In the genomic region with DNA sequence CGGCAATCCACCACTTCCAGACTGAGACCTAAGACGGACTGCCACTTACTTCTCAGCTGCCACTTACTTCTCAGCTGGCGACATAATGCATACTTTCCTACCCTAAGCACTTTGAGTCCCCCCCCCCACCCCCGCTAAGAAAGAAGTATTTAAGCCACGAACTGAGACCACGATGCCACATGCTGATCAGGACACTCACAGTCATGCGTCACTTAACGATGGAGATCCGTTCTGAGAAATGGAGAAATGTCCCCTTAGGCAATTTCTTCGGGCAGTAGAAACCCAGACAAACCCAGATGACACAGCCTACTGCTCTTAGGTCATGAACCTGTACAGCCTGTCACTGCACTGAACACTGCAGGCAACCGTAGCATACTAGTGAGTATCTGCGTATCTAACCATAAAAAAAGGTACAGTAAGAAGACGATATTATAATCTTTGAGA, we compare ENCODE assay signal across 8 cellular contexts. TPM values are rescaled to one million over a fixed set of nuclear protein-coding genes. Genes with fewer than 3 reads are reported as not detected.
DNase-seq lines count a peak whose midpoint lies in the region; ATAC-seq, FAIRE-seq and TF ChIP-seq lines count a peak whose summit lies in the region.

No MANE protein-coding gene starts in this region.

- H3K27ac ChIP-seq in HUES64 (ENCODE audit: low read depth, low read length) = peak overlapping the region; percentile 92
- H3K27ac ChIP-seq in layer of hippocampus (ENCODE audit: low read depth, low read length) = peak overlapping the region; percentile 98

- WGBS in HUES64 = 2% methylated on average over 13 of the region's 13 CpGs

- ATAC-seq in GM21360 (IDR thresholded peaks at IDR 0.05; ENCODE audit: unreplicated experiment) = peak; percentile 31

- peak overlapping the region; percentile 84 for H3K9ac ChIP-seq in HUES64 (ENCODE audit: low read depth, low read length)

- intact Hi-C loops in posterior cingulate gyrus (cut with DNase I) = no loop called here

- H3K9me3 ChIP-seq in HUES64 (ENCODE audit: insufficient read depth, low read depth, low read length) = no peaks in the 10 kb centered on the region

- 0 out of 2 replicates have a peak, but pooled peaks cover 4% of the 10 kb centered on the region for H3K36me3 ChIP-seq in HUES64 (ENCODE audit: insufficient read depth, low read length)

- H3K4me1 ChIP-seq in HUES64 (ENCODE audit: insufficient read depth, low read length) = peaks cover 16% of the 10 kb centered on the region

- H3K4me3 ChIP-seq in HUES64 (ENCODE audit: low read length) = peak overlapping the region; percentile 97

- FAIRE-seq in D721Med (lab: Jason Lieb, UNC) = no peak

- peak; percentile 23 for DNase-seq in D721Med (ENCODE audit: insufficient read length, low spot score)
- peak in 4 of 5 experiments; percentile 4 to 78 (median 36) for DNase-seq in T-helper 2 cell
- DNase-seq in cerebellum (ENCODE audit: low spot score) = peak; percentile 24
- peak; percentile 36 for DNase-seq in stimulated activated CD4-positive, alpha-beta T cell treated with anti-CD3 and anti-CD28 coated beads, Interleukin-4, amount 100 ng/mL, for 24 hours
- no peak for DNase-seq in posterior cingulate gyrus

- TF ChIP-seq CTCF in D721Med (IDR thresholded peaks at IDR 0.05; ENCODE audit: insufficient read depth, missing control alignments) = no peak

- H3K27me3 ChIP-seq in HUES64 (ENCODE audit: insufficient read depth, low read length) (no peaks in the 10 kb centered on the region), layer of hippocampus (ENCODE audit: control insufficient read depth, insufficient read depth, low read length) (no peaks in the 10 kb centered on the region)

RNA-seq across cellular contexts. Expression of a gene that starts 0.7 kb away (rescaled TPM):
- 30.0 TPM for polyA plus RNA-seq in HUES64 (2013, experiment 1 of 2)
- 31.4 TPM for polyA plus RNA-seq in HUES64 (2013, experiment 2 of 2)
- total RNA-seq in cerebellum = 41.1 TPM

RNA-seq across cellular contexts. Expression of a gene that starts 45.1 kb away (rescaled TPM):
- not detected for polyA plus RNA-seq in HUES64 (2013, experiment 1 of 2)
- not detected for polyA plus RNA-seq in HUES64 (2013, experiment 2 of 2)
- not detected for total RNA-seq in cerebellum

Comparison
In these comparisons a context has a peak if more than half of its experiments do, and no peak if none do; other contexts are left out.
1. DNase-seq: peak in D721Med (single experiment), T-helper 2 cell (4 of 5), cerebellum (single experiment) and stimulated activated CD4-positive, alpha-beta T cell treated with anti-CD3 and anti-CD28 coated beads, Interleukin-4, amount 100 ng/mL, for 24 hours (single experiment); none in posterior cingulate gyrus (0 of 10).